ENCODE assay signal across 17 cellular contexts in the genomic region with DNA sequence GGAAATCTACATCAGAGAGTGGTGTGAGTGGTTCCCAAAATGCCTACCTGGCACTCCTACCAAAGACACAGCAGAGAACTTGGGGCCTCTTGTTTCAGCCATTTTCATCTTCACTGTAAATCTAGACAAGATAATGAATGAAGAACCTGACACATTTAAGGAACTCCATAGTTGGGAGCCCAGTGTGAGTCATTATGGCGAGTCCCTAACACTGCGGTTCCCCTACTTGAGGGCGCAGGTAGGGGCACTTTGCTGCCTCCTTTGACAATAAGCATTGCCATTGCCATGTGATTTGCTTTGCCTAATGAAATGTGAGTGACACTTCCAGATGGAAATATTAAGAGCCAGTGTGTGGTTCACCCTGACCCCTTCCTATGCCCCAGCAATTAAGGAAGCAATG.
"Had no signal": no experiment of that assay in that cellular context is flagged by ENCODE, and none has a peak within 500 bp of the region (broad histone marks: within the 10 kb centered on the region; RNA-seq: fewer than 3 reads in every experiment).

No MANE protein-coding gene starts in this region.

- H3K9me3 Mint-ChIP-seq: activated B cell treated with CpG ODN at 0.5 μM for 24 hours; dendritic cell treated with granulocyte-macrophage colony-stimulating factor and Interleukin-4, amounts not matched to agents 40 ng/mL and 50 ng/mL, for 4 days; natural killer cell had no signal

- H3K27ac Mint-ChIP-seq: activated B cell treated with CpG ODN at 0.5 μM for 24 hours; dendritic cell treated with granulocyte-macrophage colony-stimulating factor and Interleukin-4, amounts not matched to agents 40 ng/mL and 50 ng/mL, for 4 days; natural killer cell had no signal

- DNase-seq: activated B cell treated with CpG ODN at 0.5 μM for 24 hours; activated CD4-positive, alpha-beta T cell treated with anti-CD3 and anti-CD28 coated beads, Interleukin-2, amount 50 U/mL, for 1 hour; activated naive CD8-positive, alpha-beta T cell treated with anti-CD3 and anti-CD28 coated beads, Interleukin-2, amount 10 ng/mL, durations not matched to agents 7 days and 5 days; anterior cingulate cortex; effector memory CD4-positive, alpha-beta T cell; foreskin keratinocyte; kidney glomerular epithelial cell; left ventricle myocardium superior; mesenchymal stem cell; natural killer cell; nucleus accumbens; posterior cingulate gyrus; stimulated activated CD4-positive, alpha-beta T cell treated with anti-CD3 and anti-CD28 coated beads, Interleukin-2, amount 100 ng/mL, for 48 hours; stomach; testis; upper lobe of left lung had no signal

- H3K4me3 Mint-ChIP-seq: activated B cell treated with CpG ODN at 0.5 μM for 24 hours; activated naive CD8-positive, alpha-beta T cell treated with anti-CD3 and anti-CD28 coated beads, Interleukin-2, amount 10 ng/mL, durations not matched to agents 7 days and 5 days; dendritic cell treated with granulocyte-macrophage colony-stimulating factor and Interleukin-4, amounts not matched to agents 40 ng/mL and 50 ng/mL, for 4 days; natural killer cell had no signal

- H3K36me3 Mint-ChIP-seq: natural killer cell had no signal
